In genomic region chr1:232111616-232112015, GRCh38 we compare ENCODE assay signal across 2 cellular contexts.
TF ChIP-seq lines count a peak whose summit lies in the region.

No MANE protein-coding gene starts in this region.

TF ChIP-seq in GM23338, 12 proteins besides CTCF, POLR2A, EP300 and RAD21 (continued from another document):
- TF ChIP-seq ZNF462 (CRISPR knock-in tag; IDR thresholded peaks at IDR 0.05) (no peak), ETS1 (IDR thresholded peaks at IDR 0.05) (no peak), EZH2phosphoT487 (IDR thresholded peaks at IDR 0.05; ENCODE audit: unreplicated experiment) (no peak), ZNF114 (CRISPR knock-in tag; IDR thresholded peaks at IDR 0.05) (no peak), JUNB (IDR thresholded peaks at IDR 0.05; ENCODE audit: unreplicated experiment) (no peak), REST (IDR thresholded peaks at IDR 0.05; ENCODE audit: unreplicated experiment) (no peak), EZH2 (IDR thresholded peaks at IDR 0.05; ENCODE audit: low read depth, unreplicated experiment) (no peak), NANOG (IDR thresholded peaks at IDR 0.05; ENCODE audit: borderline replicate concordance) (no peak)

TF ChIP-seq in WTC11, 78 proteins besides CTCF, POLR2A, EP300 and RAD21 (continued from another document):
- TF ChIP-seq ARID4B (CRISPR knock-in tag; IDR thresholded peaks at IDR 0.05; ENCODE audit: borderline replicate concordance), result no peak
- no peak for TF ChIP-seq KAT7 (CRISPR knock-in tag; IDR thresholded peaks at IDR 0.05; ENCODE audit: borderline replicate concordance)
- no peak for TF ChIP-seq ELF4 (CRISPR knock-in tag; IDR thresholded peaks at IDR 0.05; ENCODE audit: low read depth)
- TF ChIP-seq ZNF416 (CRISPR knock-in tag; IDR thresholded peaks at IDR 0.05), result no peak
- no peak for TF ChIP-seq FOXP4 (CRISPR knock-in tag; IDR thresholded peaks at IDR 0.05)
- TF ChIP-seq CREM (CRISPR knock-in tag; IDR thresholded peaks at IDR 0.05), result no peak
- no peak for TF ChIP-seq ETV6 (CRISPR knock-in tag; IDR thresholded peaks at IDR 0.05)
- TF ChIP-seq ZNF423 (CRISPR knock-in tag; IDR thresholded peaks at IDR 0.05), result no peak
- TF ChIP-seq ZNF671 (CRISPR knock-in tag; IDR thresholded peaks at IDR 0.05), result no peak
- no peak for TF ChIP-seq ZMAT4 (CRISPR knock-in tag; IDR thresholded peaks at IDR 0.05)
- no peak for TF ChIP-seq TCF7 (CRISPR knock-in tag; IDR thresholded peaks at IDR 0.05; ENCODE audit: low read depth)
- TF ChIP-seq GABPB1 (CRISPR knock-in tag; IDR thresholded peaks at IDR 0.05), result no peak
